In the genomic region with DNA sequence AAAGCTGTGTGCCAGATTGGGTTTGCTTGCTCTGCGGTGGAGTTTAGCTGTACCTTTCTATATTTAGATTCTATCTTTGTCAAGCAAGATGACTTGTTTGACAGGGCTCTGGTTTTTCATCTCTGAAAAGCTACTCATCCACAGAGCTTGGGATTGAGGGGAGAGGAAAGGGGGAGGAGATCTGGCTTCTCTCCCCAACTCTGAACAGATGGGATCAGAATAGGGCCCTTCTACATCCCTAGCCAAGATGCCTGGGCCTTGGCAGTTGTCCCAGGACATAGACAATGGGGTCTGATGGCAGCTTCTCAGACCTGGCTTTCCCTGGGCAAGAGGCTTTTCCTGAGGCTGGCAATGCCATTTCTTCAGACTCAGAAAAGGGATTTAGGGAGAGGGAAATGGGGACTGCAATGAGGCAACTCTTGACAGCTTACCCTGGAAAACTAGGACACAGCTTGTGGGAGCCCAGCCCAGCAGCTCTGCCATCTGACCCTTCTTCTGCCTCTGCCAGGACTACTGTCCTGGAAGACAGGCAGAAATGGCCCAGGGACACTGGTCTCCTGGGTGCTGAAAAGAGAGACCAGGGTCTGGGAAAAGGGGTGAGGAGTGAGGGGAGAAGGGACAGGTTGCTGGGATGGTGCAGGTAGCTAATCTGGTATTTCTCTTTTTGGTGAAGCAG, we compare ENCODE assay signal across 19 cellular contexts. TPM values are rescaled to one million over a fixed set of nuclear protein-coding genes. Genes with fewer than 3 reads are reported as not detected.
DNase-seq lines count a peak whose midpoint lies in the region; ATAC-seq and TF ChIP-seq lines count a peak whose summit lies in the region.
"Had no signal": no experiment of that assay in that cellular context is flagged by ENCODE, and none has a peak within 500 bp of the region (broad histone marks: within the 10 kb centered on the region; RNA-seq: fewer than 3 reads in every experiment).

No MANE protein-coding gene starts in this region.

- peak overlapping the region; percentile 66 for H3K27ac Mint-ChIP-seq in nephron progenitor cell
- H3K27ac Mint-ChIP-seq: CD4-positive, alpha-beta T cell; nephron; type B pancreatic cell had no signal

- no peaks in the 10 kb centered on the region for H3K36me3 Mint-ChIP-seq in nephron progenitor cell (ENCODE audit: low read depth)
- H3K36me3 Mint-ChIP-seq: type B pancreatic cell had no signal

- no peak overlapping the region for H3K4me3 Mint-ChIP-seq in nephron progenitor cell
- H3K4me3 Mint-ChIP-seq: CD4-positive, alpha-beta T cell; nephron; type B pancreatic cell had no signal

- H3K4me3 ChIP-seq in breast epithelium = no peak overlapping the region
- H3K4me3 ChIP-seq: coronary artery, PC-9, SJSA1 had no signal

- no peak for ATAC-seq in activated CD4-positive, CD25-positive, alpha-beta regulatory T cell treated with anti-CD3 and anti-CD28 coated beads, Interleukin-2, amount 50 U/mL, for 24 hours

- H3K27ac ChIP-seq in 22Rv1 (peak overlapping the region; percentile 70), caudate nucleus (ENCODE audit: low read depth, low read length) (peak overlapping the region; percentile 91), breast epithelium (no peak overlapping the region)
- H3K27ac ChIP-seq: coronary artery, PC-9, SJSA1 had no signal

- H3K36me3 ChIP-seq in breast epithelium = no peaks in the 10 kb centered on the region
- H3K36me3 ChIP-seq: SJSA1 had no signal

- TF ChIP-seq POLR2A in breast epithelium (IDR thresholded peaks at IDR 0.05) = no peak

- H3K9me3 Mint-ChIP-seq in nephron progenitor cell = no peaks in the 10 kb centered on the region
- H3K9me3 Mint-ChIP-seq: CD4-positive, alpha-beta T cell; nephron; type B pancreatic cell had no signal

- H3K27me3 ChIP-seq in breast epithelium = no peaks in the 10 kb centered on the region
- H3K27me3 ChIP-seq: SJSA1 had no signal

- H3K27me3 Mint-ChIP-seq in nephron progenitor cell (ENCODE audit: low read depth, poor library complexity) = peaks cover 17% of the 10 kb centered on the region
- H3K27me3 Mint-ChIP-seq: CD4-positive, alpha-beta T cell had no signal

- H3K9me3 ChIP-seq in breast epithelium = no peaks in the 10 kb centered on the region
- H3K9me3 ChIP-seq: SJSA1 had no signal

- peaks cover 6% of the 10 kb centered on the region for H3K4me1 Mint-ChIP-seq in nephron progenitor cell

- peak; percentile 91 for DNase-seq in NCI-H1694 treated with DMSO at 0.1 percent for 48 hours (lab: John Stamatoyannopoulos, UW)
- peak; percentile 28 to 99 (median 84) for DNase-seq in caudate nucleus (lab: John Stamatoyannopoulos, UW)
- no peak for DNase-seq in nephron progenitor cell
- DNase-seq in breast epithelium (ENCODE audit: low spot score in 2 of 2) = no peak
- DNase-seq in stimulated activated CD4-positive, alpha-beta T cell treated with anti-CD3 and anti-CD28 coated beads, Interleukin-12 subunit alpha, Interleukin-12 subunit beta, amount 100 ng/mL, for 4 hours = no peak
- DNase-seq in SIG-M5 (lab: John Stamatoyannopoulos, UW) = no peak
- DNase-seq: activated CD4-positive, CD25-positive, alpha-beta regulatory T cell treated with anti-CD3 and anti-CD28 coated beads, Interleukin-2, amount 50 U/mL, for 72 hours; CD4-positive, alpha-beta T cell; DND-41; mesendoderm; NCI-H526 treated with DMSO at 0.1 percent for 48 hours; PC-9; stimulated activated naive CD4-positive, alpha-beta T cell had no signal

- intact Hi-C loops in breast epithelium (cut with DNase I; ENCODE audit: low total_unique reads) = no loop called here

- H3K4me1 ChIP-seq in breast epithelium = no peaks in the 10 kb centered on the region
- H3K4me1 ChIP-seq: SJSA1 had no signal

- TF ChIP-seq CTCF in 22Rv1 (IDR thresholded peaks at IDR 0.05) (no peak), nephron progenitor cell (IDR thresholded peaks at IDR 0.05) (no peak), breast epithelium (IDR thresholded peaks at IDR 0.05) (no peak)

RNA-seq across cellular contexts. Expression of a gene that starts 50.2 kb away (rescaled TPM):
- 10 to 100 TPM in 1 of 3 donors, 1 to 10 TPM in 2; 9.1 to 13.8 (median 9.8) TPM for total RNA-seq in breast epithelium

Comparison
In these comparisons a context has a peak if more than half of its experiments do, and no peak if none do; other contexts are left out.
1. H3K27ac ChIP-seq: peak in 22Rv1 (single experiment) and caudate nucleus (single experiment); none in breast epithelium (0 of 2).
2. DNase-seq: peak in NCI-H1694 treated with DMSO at 0.1 percent for 48 hours (single experiment) and caudate nucleus (61 of 61); none in nephron progenitor cell (single experiment), breast epithelium (0 of 2), stimulated activated CD4-positive, alpha-beta T cell treated with anti-CD3 and anti-CD28 coated beads, Interleukin-12 subunit alpha, Interleukin-12 subunit beta, amount 100 ng/mL, for 4 hours (single experiment) and SIG-M5 (single experiment).